8 cellular contexts compared by ENCODE assay signal in the genomic region with DNA sequence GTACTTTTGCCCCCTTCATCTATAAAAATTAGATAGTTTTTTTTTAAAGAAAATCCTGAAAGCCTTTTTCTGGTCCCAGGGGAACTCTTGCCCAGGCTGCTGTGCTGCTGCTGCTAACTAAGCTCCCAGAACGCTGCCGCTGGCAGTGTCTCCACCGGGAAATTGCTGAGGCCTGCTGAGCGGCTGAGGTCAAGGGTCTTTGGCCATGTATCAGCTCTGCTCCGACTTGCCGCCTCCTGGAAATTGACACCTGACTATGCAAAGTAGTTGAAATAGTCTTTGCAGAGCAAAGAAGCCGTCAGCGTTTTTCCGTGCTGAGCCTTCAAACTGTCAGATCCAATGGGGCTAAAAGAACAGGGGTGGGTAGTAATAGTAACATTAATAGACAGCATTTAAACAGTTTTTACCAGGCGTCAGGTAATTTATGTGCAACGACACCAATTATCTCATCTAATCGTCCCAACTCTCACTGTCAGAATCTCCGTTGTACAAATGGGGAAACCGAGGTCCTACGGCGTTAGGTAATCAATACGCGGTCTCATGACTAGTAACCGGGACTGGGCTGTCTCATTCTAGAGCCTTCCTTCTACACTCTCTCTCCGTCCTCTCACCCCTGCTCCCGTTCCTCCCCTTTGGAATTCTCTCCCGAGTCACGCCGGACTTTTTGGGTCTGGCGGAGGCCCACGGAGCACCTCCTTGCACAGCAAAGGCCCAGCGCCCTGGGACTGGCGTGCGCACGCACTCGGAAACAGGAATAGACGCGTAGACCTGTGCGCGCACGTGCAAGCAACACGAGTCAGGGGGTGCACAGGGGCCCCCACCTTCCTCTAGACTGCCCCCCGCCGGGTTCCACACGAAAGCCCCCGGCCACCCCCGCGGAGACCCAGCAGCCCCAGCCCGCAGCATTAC. TPM values are rescaled to one million over a fixed set of nuclear protein-coding genes. Genes with fewer than 3 reads are reported as not detected.
DNase-seq lines count a peak whose midpoint lies in the region; ATAC-seq, FAIRE-seq and TF ChIP-seq lines count a peak whose summit lies in the region.

No MANE protein-coding gene starts in this region.

- H4K20me1 ChIP-seq in OCI-LY1 (ENCODE audit: insufficient read depth, low read length) = no peaks in the 10 kb centered on the region

- TF ChIP-seq CTCF in A549 (IDR thresholded peaks at IDR 0.05) = no peak
- TF ChIP-seq CTCF in OCI-LY1 (IDR thresholded peaks at IDR 0.05; ENCODE audit: low read length) = no peak
- no peak for TF ChIP-seq CTCF in heart left ventricle (IDR thresholded peaks at IDR 0.05)

- WGBS in A549 (ENCODE audit: missing lambda C conversion rate) = 41% methylated on average over 22 of the region's 44 CpGs
- 1 to 6% (median 3%) methylated on average over 33 to 44 of the region's 44 CpGs for WGBS in heart left ventricle, 4 donors

- H3K36me3 Mint-ChIP-seq in activated naive CD8-positive, alpha-beta T cell treated with anti-CD3 and anti-CD28 coated beads for 36 hours = peaks cover 16% of the 10 kb centered on the region

- H3K4me2 ChIP-seq in A549 (peak overlapping the region; percentile 91), OCI-LY1 (ENCODE audit: low read length) (peak overlapping the region; percentile 74)

- peak; percentile 28 to 46 for DNase-seq in A549 (ENCODE audit: low read depth in 1 of 2, low spot score in 1 of 2)
- peak; percentile 30 for DNase-seq in GM18507 (ENCODE audit: extremely low spot score, insufficient read length, low read depth)
- DNase-seq in activated naive CD8-positive, alpha-beta T cell treated with anti-CD3 and anti-CD28 coated beads for 36 hours = peak; percentile 67
- peak; percentile 45 to 81 (median 57) for DNase-seq in heart left ventricle
- DNase-seq in pons (ENCODE audit: low spot score) = peak; percentile 54
- peak; percentile 26 for DNase-seq in urothelium cell line (ENCODE audit: low spot score)

- intact Hi-C loops in heart left ventricle (cut with DNase I) = loop anchor here in 2 of 10 donors (5.0 kb wide), 1 partner anchor 66 kb away; a partner anchor contains a TSS

- no peak for TF ChIP-seq POLR2A in A549 (IDR thresholded peaks at IDR 0.05; ENCODE audit: low read length)
- TF ChIP-seq POLR2A in heart left ventricle (IDR thresholded peaks at IDR 0.05) = no peak

- no peaks in the 10 kb centered on the region for H3K9me3 ChIP-seq in A549
- no peaks in the 10 kb centered on the region for H3K9me3 ChIP-seq in OCI-LY1 (ENCODE audit: low read length)
- no peaks in the 10 kb centered on the region for H3K9me3 ChIP-seq in heart left ventricle

- no peak for FAIRE-seq in A549 (lab: Jason Lieb, UNC)
- peak; percentile 24 for FAIRE-seq in GM18507 (lab: Jason Lieb, UNC)
- no peak for FAIRE-seq in urothelium cell line (lab: Jason Lieb, UNC)

- peak overlapping the region; percentile 70 for H3K9ac ChIP-seq in OCI-LY1 (ENCODE audit: low read length)

- no peaks in the 10 kb centered on the region for H3K79me2 ChIP-seq in OCI-LY1 (ENCODE audit: insufficient read depth, low read length)

- peak overlapping the region; percentile 91 for H3K27ac Mint-ChIP-seq in activated naive CD8-positive, alpha-beta T cell treated with anti-CD3 and anti-CD28 coated beads for 36 hours

- H3F3A ChIP-seq in OCI-LY1 (ENCODE audit: insufficient read depth, low read length) = no peaks in the 10 kb centered on the region

- H3K4me3 Mint-ChIP-seq in activated naive CD8-positive, alpha-beta T cell treated with anti-CD3 and anti-CD28 coated beads for 36 hours = peak overlapping the region; percentile 91

- H3K27me3 ChIP-seq in OCI-LY1 (ENCODE audit: insufficient read depth, low read length) = no peaks in the 10 kb centered on the region
- no peaks in the 10 kb centered on the region for H3K27me3 ChIP-seq in heart left ventricle

- H3K4me3 ChIP-seq in A549 = peak overlapping the region; percentile 81
- peak overlapping the region; percentile 69 for H3K4me3 ChIP-seq in OCI-LY1 (ENCODE audit: low read depth, low read length, poor library complexity, severe bottlenecking)
- H3K4me3 ChIP-seq in heart left ventricle = peak overlapping the region; percentile 69 to 92 (median 82)

- CTCF ChIA-PET in A549 (lab: Yijun Ruan, JAX) = interaction anchor here (0.8 to 1.7 kb wide), 3 partner anchors 16 to 298 kb away, joined by 3 to 4 read pairs (median 3); no protein-coding TSS in a partner anchor

- no peak for TF ChIP-seq RAD21 in A549 (conservative IDR thresholded peaks at IDR 0.05 in 1 of 2, IDR thresholded peaks at IDR 0.05 in 1 of 2)

- H3K9me3 Mint-ChIP-seq in activated naive CD8-positive, alpha-beta T cell treated with anti-CD3 and anti-CD28 coated beads for 36 hours = no peaks in the 10 kb centered on the region

- peaks cover 23% of the 10 kb centered on the region for H3K4me1 Mint-ChIP-seq in activated naive CD8-positive, alpha-beta T cell treated with anti-CD3 and anti-CD28 coated beads for 36 hours

- no peaks in the 10 kb centered on the region for H3K9me2 ChIP-seq in OCI-LY1 (ENCODE audit: low read depth, low read length)

- TF ChIP-seq EP300 in A549 (IDR thresholded peaks at IDR 0.05) = no peak

- POLR2A ChIA-PET in A549 (lab: Yijun Ruan, JAX) = interaction anchor here (1.0 kb wide), 1 partner anchor 103 kb away, joined by 3 read pairs; a partner anchor contains a TSS

- no peaks in the 10 kb centered on the region for H3K27me3 Mint-ChIP-seq in activated naive CD8-positive, alpha-beta T cell treated with anti-CD3 and anti-CD28 coated beads for 36 hours

- peaks cover 15% of the 10 kb centered on the region; the same call in 1 of the 3 replicates for H3K4me1 ChIP-seq in A549
- peaks cover 18% of the 10 kb centered on the region for H3K4me1 ChIP-seq in OCI-LY1 (ENCODE audit: insufficient read depth, low read length, severe bottlenecking)
- H3K4me1 ChIP-seq in heart left ventricle = peaks cover 0 to 21% (median 18%) of the 10 kb centered on the region in 12 donors

- peak overlapping the region; percentile 77 to 97 for H3K27ac ChIP-seq in A549
- peak overlapping the region; percentile 29 for H3K27ac ChIP-seq in OCI-LY1 (ENCODE audit: low read depth, low read length, poor library complexity, severe bottlenecking)
- peak overlapping the region; percentile 9 to 84 (median 78) for H3K27ac ChIP-seq in heart left ventricle

- no peak overlapping the region for H2AFZ ChIP-seq in OCI-LY1 (ENCODE audit: low read length)

- no peaks in the 10 kb centered on the region; the same call in 1 of the 2 replicates for H3K36me3 ChIP-seq in OCI-LY1 (ENCODE audit: insufficient read depth, low read length)
- H3K36me3 ChIP-seq in heart left ventricle = peaks cover 0 to 32% (median 22%) of the 10 kb centered on the region in 9 donors

- ATAC-seq in A549 = peak; percentile 78 to 81
- peak; percentile 66 for ATAC-seq in HG02973 (IDR thresholded peaks at IDR 0.05; ENCODE audit: unreplicated experiment)
- peak; percentile 39 to 78 (median 70) for ATAC-seq in heart left ventricle

TF ChIP-seq in A549, 52 proteins besides CTCF, POLR2A, EP300 and RAD21:
- TF ChIP-seq TFCP2L1 (CRISPR knock-in tag; IDR thresholded peaks at IDR 0.05) (no peak), PHF8 (IDR thresholded peaks at IDR 0.05; ENCODE audit: borderline replicate concordance, low read depth) (peak; percentile 69)
- TF ChIP-seq, protein P1, sequence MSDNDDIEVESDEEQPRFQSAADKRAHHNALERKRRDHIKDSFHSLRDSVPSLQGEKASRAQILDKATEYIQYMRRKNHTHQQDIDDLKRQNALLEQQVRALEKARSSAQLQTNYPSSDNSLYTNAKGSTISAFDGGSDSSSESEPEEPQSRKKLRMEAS (IDR thresholded peaks at IDR 0.05) = peak; percentile 52; the same call in 1 of the 2 replicates

RNA-seq across cellular contexts. Expression of a gene that starts 0.6 kb away (rescaled TPM):
- polyA plus RNA-seq in A549 (2011; rRNA removed) (40.4 and 40.7 TPM in 2 replicates), A549 (2017; fragmentation: RNase III; extraction: RNeasy Plus Mini Kit Qiagen cat#74134 plus additional on column Dnase treatment) (64.2 to 75.1 TPM (median 72.8 TPM) in 3 replicates), heart left ventricle (10 to 100 TPM; 25.8 to 44.3 TPM)
- polyA plus RNA-seq in A549 (2012; cell fraction: cytosol; rRNA removed) = 51.6 and 62.3 TPM in 2 replicates
- 34.4 and 74.5 TPM in 2 replicates for polyA plus RNA-seq in A549 (2012; cell fraction: nucleus; rRNA removed)
- polyA minus RNA-seq in A549 (2011; rRNA and poly(A)+ RNA removed) = 27.8 and 34.3 TPM in 2 replicates
- total RNA-seq in activated naive CD8-positive, alpha-beta T cell treated with anti-CD3 and anti-CD28 coated beads for 36 hours = 10 to 100 TPM; 56.5 to 57.9 TPM
- 10 to 100 TPM; 22.7 to 66.2 (median 42.5) TPM for total RNA-seq in heart left ventricle

RNA-seq across cellular contexts. Expression of a gene that starts 3.7 kb away (rescaled TPM):
- not detected in 2 replicates for polyA plus RNA-seq in A549 (2011; rRNA removed)
- polyA plus RNA-seq in A549 (2012; cell fraction: cytosol; rRNA removed) = not detected in 2 replicates
- polyA plus RNA-seq in A549 (2012; cell fraction: nucleus; rRNA removed) = not detected in 2 replicates
- not detected in 3 replicates for polyA plus RNA-seq in A549 (2017; fragmentation: RNase III; extraction: RNeasy Plus Mini Kit Qiagen cat#74134 plus additional on column Dnase treatment)
- not detected in 2 replicates for polyA minus RNA-seq in A549 (2011; rRNA and poly(A)+ RNA removed)
- not detected for total RNA-seq in activated naive CD8-positive, alpha-beta T cell treated with anti-CD3 and anti-CD28 coated beads for 36 hours
- not detected for total RNA-seq in heart left ventricle
- polyA plus RNA-seq in heart left ventricle = not detected

Comparison
In these comparisons a context has a peak if more than half of its experiments do, and no peak if none do; other contexts are left out.
1. Peak in every context shown above with its lines: DNase-seq, ATAC-seq, H3K4me3 ChIP-seq and H3K27ac ChIP-seq.
2. H3K27ac ChIP-seq: peak in every context shown above with its lines; median percentile 87 in A549; 78 in heart left ventricle; 29 in OCI-LY1.